In the genomic region with DNA sequence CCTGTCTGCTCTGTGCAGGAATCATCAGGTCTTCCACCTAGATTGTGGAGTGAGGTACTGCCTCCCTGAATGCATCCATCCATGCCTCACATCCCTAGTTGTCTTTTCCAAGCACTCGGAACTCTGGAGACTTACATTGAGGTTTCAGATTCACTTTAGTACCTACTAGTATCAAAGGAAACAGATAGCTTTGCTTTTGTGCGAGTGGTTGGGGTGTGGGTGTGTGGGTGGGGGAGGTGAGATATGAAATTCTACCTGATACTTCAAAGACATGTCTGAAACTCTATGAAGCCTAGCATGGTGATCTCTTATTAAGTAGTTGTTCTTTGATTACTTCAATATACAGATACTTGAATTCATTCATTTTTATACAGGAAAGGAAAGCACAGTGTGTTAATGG, we compare ENCODE assay signal across 17 cellular contexts.
DNase-seq lines count a peak whose midpoint lies in the region; ATAC-seq and TF ChIP-seq lines count a peak whose summit lies in the region.
"Had no signal": no experiment of that assay in that cellular context is flagged by ENCODE, and none has a peak within 500 bp of the region (broad histone marks: within the 10 kb centered on the region; RNA-seq: fewer than 3 reads in every experiment).

No MANE protein-coding gene starts in this region.

- peaks cover 6 to 15% of the 10 kb centered on the region in 2 experiments for H3K36me3 ChIP-seq in trophoblast cell (ENCODE audit: control insufficient read depth in 1 of 2, insufficient read depth in 2 of 2, low read length in 2 of 2)
- peaks cover 32% of the 10 kb centered on the region for H3K36me3 ChIP-seq in CD4-positive, alpha-beta memory T cell (ENCODE audit: insufficient read depth, low read length)
- H3K36me3 ChIP-seq: HAP-1 had no signal

- H4K8ac ChIP-seq in trophoblast cell (ENCODE audit: low read depth, low read length) = no peak overlapping the region

- no peaks in the 10 kb centered on the region for H3K27me3 ChIP-seq in trophoblast cell (ENCODE audit: insufficient read depth, low read length)
- no peaks in the 10 kb centered on the region for H3K27me3 ChIP-seq in CD4-positive, alpha-beta memory T cell (ENCODE audit: insufficient read depth, low read length)
- H3K27me3 ChIP-seq: gastrocnemius medialis had no signal

- no peak overlapping the region for H3K9ac ChIP-seq in trophoblast cell (ENCODE audit: low read length)

- H3K4me2 ChIP-seq in trophoblast cell (ENCODE audit: low read length) = no peak overlapping the region
- H3K4me2 ChIP-seq: smooth muscle cell had no signal

- no CpG with 5 or more reads among the region's 2 CpGs for WGBS in trophoblast cell (ENCODE audit: extremely low coverage, insufficient coverage, insufficient read length)

- H3K4me3 ChIP-seq in trophoblast cell (ENCODE audit: low read depth, low read length) = no peak overlapping the region
- H3K4me3 ChIP-seq in CD4-positive, alpha-beta memory T cell (ENCODE audit: low read length in 2 of 2) = no peak overlapping the region
- H3K4me3 ChIP-seq: gastrocnemius medialis, HAP-1, lower lobe of right lung, smooth muscle cell had no signal

- no peaks in the 10 kb centered on the region for H3K79me2 ChIP-seq in trophoblast cell (ENCODE audit: control insufficient read depth, insufficient read depth, low read length, poor library complexity)

- no peak overlapping the region for H3K27ac Mint-ChIP-seq in activated CD8-positive, alpha-beta memory T cell treated with anti-CD3 and anti-CD28 coated beads, Interleukin-2, amount 10 ng/mL, durations not matched to agents 7 days and 5 days
- peak overlapping the region in 3 of 7 donors; percentile 46 to 74 (median 59) for H3K27ac Mint-ChIP-seq in CD4-positive, alpha-beta memory T cell
- H3K27ac Mint-ChIP-seq: stimulated activated memory B cell treated with anti-CD40 and anti-IgM and Interleukin-4, amounts not matched to agents 10 μg/mL and 1 μg/mL and 100 μg/mL, for 72 hours; T-helper 1 cell treated with Interleukin-12 subunit alpha and Interleukin-12 subunit beta and Interleukin-4 antibody, amounts not matched to agents 30 μg/mL and 1 μg/mL, for 36 hours had no signal

- H3K9me3 Mint-ChIP-seq in activated CD8-positive, alpha-beta memory T cell treated with anti-CD3 and anti-CD28 coated beads, Interleukin-2, amount 10 ng/mL, durations not matched to agents 7 days and 5 days (ENCODE audit: low read depth) = no peaks in the 10 kb centered on the region
- H3K9me3 Mint-ChIP-seq in activated T-cell treated with anti-CD3 and anti-CD28 coated beads, Interleukin-2, amount 50 U/mL, for 4 hours = no peaks in the 10 kb centered on the region
- no peaks in the 10 kb centered on the region for H3K9me3 Mint-ChIP-seq in CD4-positive, alpha-beta memory T cell
- H3K9me3 Mint-ChIP-seq: stimulated activated memory B cell treated with anti-CD40 and anti-IgM and Interleukin-4, amounts not matched to agents 10 μg/mL and 1 μg/mL and 100 μg/mL, for 72 hours; T-helper 1 cell treated with Interleukin-12 subunit alpha and Interleukin-12 subunit beta and Interleukin-4 antibody, amounts not matched to agents 30 μg/mL and 1 μg/mL, for 36 hours had no signal

- TF ChIP-seq CTCF in GM20000 (IDR thresholded peaks at IDR 0.05; ENCODE audit: extremely low read depth, missing control alignments) = no peak

- ATAC-seq in activated CD8-positive, alpha-beta memory T cell treated with anti-CD3 and anti-CD28 coated beads, Interleukin-2, amount 10 ng/mL, durations not matched to agents 7 days and 5 days = no peak
- peak; percentile 53 to 74 for ATAC-seq in activated T-cell treated with anti-CD3 and anti-CD28 coated beads, Interleukin-2, amount 50 U/mL, for 4 hours
- ATAC-seq: gastrocnemius medialis; lower lobe of right lung; stimulated activated memory B cell treated with anti-CD40 and anti-IgM and Interleukin-4, amounts not matched to agents 10 μg/mL and 1 μg/mL and 100 μg/mL, for 72 hours had no signal

- H3K4me1 ChIP-seq in trophoblast cell (ENCODE audit: control insufficient read depth in 1 of 2, insufficient read depth in 2 of 2, low read length in 2 of 2) = no peaks in the 10 kb centered on the region
- no peaks in the 10 kb centered on the region for H3K4me1 ChIP-seq in CD4-positive, alpha-beta memory T cell (ENCODE audit: insufficient read depth, low read length)
- H3K4me1 ChIP-seq: gastrocnemius medialis, HAP-1, lower lobe of right lung had no signal

- H3K79me1 ChIP-seq in trophoblast cell (ENCODE audit: low read length) = no peaks in the 10 kb centered on the region

- peaks cover 15% of the 10 kb centered on the region for H3K4me1 Mint-ChIP-seq in activated CD8-positive, alpha-beta memory T cell treated with anti-CD3 and anti-CD28 coated beads, Interleukin-2, amount 10 ng/mL, durations not matched to agents 7 days and 5 days
- H3K4me1 Mint-ChIP-seq in activated T-cell treated with anti-CD3 and anti-CD28 coated beads, Interleukin-2, amount 50 U/mL, for 4 hours (ENCODE audit: low read depth) = peaks cover 14% of the 10 kb centered on the region
- peaks cover 0 to 8% (median 6%) of the 10 kb centered on the region in 4 donors for H3K4me1 Mint-ChIP-seq in CD4-positive, alpha-beta memory T cell
- H3K4me1 Mint-ChIP-seq: stimulated activated memory B cell treated with anti-CD40 and anti-IgM and Interleukin-4, amounts not matched to agents 10 μg/mL and 1 μg/mL and 100 μg/mL, for 72 hours had no signal

- no peak overlapping the region for H4K12ac ChIP-seq in trophoblast cell (ENCODE audit: low read depth, low read length)

- H3K4ac ChIP-seq in trophoblast cell (ENCODE audit: low read depth, low read length) = no peak overlapping the region

- no peak overlapping the region for H2AFZ ChIP-seq in trophoblast cell (ENCODE audit: insufficient read depth, low read length, poor library complexity)

- no peak overlapping the region for H3K27ac ChIP-seq in trophoblast cell (ENCODE audit: low read depth, low read length)
- no peak overlapping the region for H3K27ac ChIP-seq in CD4-positive, alpha-beta memory T cell (ENCODE audit: low read depth, low read length)
- H3K27ac ChIP-seq: gastrocnemius medialis, lower lobe of right lung had no signal

- peaks cover 47% of the 10 kb centered on the region for H3K36me3 Mint-ChIP-seq in activated CD8-positive, alpha-beta memory T cell treated with anti-CD3 and anti-CD28 coated beads, Interleukin-2, amount 10 ng/mL, durations not matched to agents 7 days and 5 days
- H3K36me3 Mint-ChIP-seq in activated T-cell treated with anti-CD3 and anti-CD28 coated beads, Interleukin-2, amount 50 U/mL, for 4 hours (ENCODE audit: insufficient read depth) = peaks cover 48% of the 10 kb centered on the region
- peaks cover 67 to 75% of the 10 kb centered on the region in 2 donors for H3K36me3 Mint-ChIP-seq in CD4-positive, alpha-beta memory T cell

- H3K27me3 Mint-ChIP-seq in activated CD8-positive, alpha-beta memory T cell treated with anti-CD3 and anti-CD28 coated beads, Interleukin-2, amount 10 ng/mL, durations not matched to agents 7 days and 5 days = no peaks in the 10 kb centered on the region
- H3K27me3 Mint-ChIP-seq in activated T-cell treated with anti-CD3 and anti-CD28 coated beads, Interleukin-2, amount 50 U/mL, for 4 hours (ENCODE audit: low read depth) = no peaks in the 10 kb centered on the region
- no peaks in the 10 kb centered on the region for H3K27me3 Mint-ChIP-seq in CD4-positive, alpha-beta memory T cell
- H3K27me3 Mint-ChIP-seq: stimulated activated memory B cell treated with anti-CD40 and anti-IgM and Interleukin-4, amounts not matched to agents 10 μg/mL and 1 μg/mL and 100 μg/mL, for 72 hours had no signal

- no peak overlapping the region for H4K91ac ChIP-seq in trophoblast cell (ENCODE audit: low read depth, low read length)

- intact Hi-C loops in CD4-positive, alpha-beta memory T cell (cut with micrococcal nuclease) = no loop called here

- peak overlapping the region; percentile 25 for H3K23ac ChIP-seq in trophoblast cell (ENCODE audit: low read length)

- H3K18ac ChIP-seq in trophoblast cell (ENCODE audit: low read length) = no peak overlapping the region

- no peak overlapping the region for H3K14ac ChIP-seq in trophoblast cell (ENCODE audit: low read length)

- CTCF ChIA-PET in activated CD8-positive, alpha-beta memory T cell treated with anti-CD3 and anti-CD28 coated beads, Interleukin-2, amount 10 ng/mL, durations not matched to agents 7 days and 5 days (lab: Charles Lee) = no interaction called here
- CTCF ChIA-PET in CD4-positive, alpha-beta memory T cell (lab: Charles Lee; ENCODE audit: partially characterized antibody) = no interaction called here

- H3K4me3 Mint-ChIP-seq in activated CD8-positive, alpha-beta memory T cell treated with anti-CD3 and anti-CD28 coated beads, Interleukin-2, amount 10 ng/mL, durations not matched to agents 7 days and 5 days = no peak overlapping the region
- no peak overlapping the region for H3K4me3 Mint-ChIP-seq in activated T-cell treated with anti-CD3 and anti-CD28 coated beads, Interleukin-2, amount 50 U/mL, for 4 hours
- H3K4me3 Mint-ChIP-seq in CD4-positive, alpha-beta memory T cell = no peak overlapping the region
- H3K4me3 Mint-ChIP-seq: stimulated activated memory B cell treated with anti-CD40 and anti-IgM and Interleukin-4, amounts not matched to agents 10 μg/mL and 1 μg/mL and 100 μg/mL, for 72 hours; T-helper 1 cell treated with Interleukin-12 subunit alpha and Interleukin-12 subunit beta and Interleukin-4 antibody, amounts not matched to agents 30 μg/mL and 1 μg/mL, for 36 hours had no signal

- no peak overlapping the region for H2BK12ac ChIP-seq in trophoblast cell (ENCODE audit: low read length)

- no peaks in the 10 kb centered on the region for H3K9me3 ChIP-seq in trophoblast cell (ENCODE audit: insufficient read depth, low read depth, low read length)
- H3K9me3 ChIP-seq in CD4-positive, alpha-beta memory T cell (ENCODE audit: control insufficient read depth in 1 of 2, low read length in 2 of 2) = no peaks in the 10 kb centered on the region
- H3K9me3 ChIP-seq: gastrocnemius medialis, HAP-1, lower lobe of right lung had no signal

- H2AK5ac ChIP-seq in trophoblast cell (ENCODE audit: low read length) = no peak overlapping the region

- DNase-seq in activated CD8-positive, alpha-beta memory T cell treated with anti-CD3 and anti-CD28 coated beads, Interleukin-2, amount 50 U/mL, for 4 hours = peak; percentile 26
- no peak for DNase-seq in activated CD8-positive, alpha-beta memory T cell treated with anti-CD3 and anti-CD28 coated beads, Interleukin-2, amount 10 ng/mL, durations not matched to agents 7 days and 5 days
- no peak for DNase-seq in activated T-cell treated with anti-CD3 and anti-CD28 coated beads, Interleukin-2, amount 50 U/mL, for 4 hours
- DNase-seq in trophoblast cell = no peak
- DNase-seq in stimulated activated CD8-positive, alpha-beta memory T cell treated with anti-CD3 and anti-CD28 coated beads, Interleukin-4, amount 100 ng/mL, for 48 hours = peak; percentile 44
- DNase-seq in NCI-H748 treated with DMSO at 0.1 percent for 48 hours (lab: John Stamatoyannopoulos, UW) = no peak
- no peak for DNase-seq in GM20000 (ENCODE audit: low spot score)
- DNase-seq in CD4-positive, alpha-beta memory T cell = no peak
- DNase-seq: COR-L47, gastrocnemius medialis, lower lobe of right lung, NCI-H1436 treated with DMSO at 0.1 percent for 48 hours, NCI-H345 had no signal

- no peak overlapping the region for H2BK120ac ChIP-seq in trophoblast cell (ENCODE audit: insufficient read depth, low read length, poor library complexity)

- no peak overlapping the region for H2BK5ac ChIP-seq in trophoblast cell (ENCODE audit: low read depth, low read length, poor library complexity)

- POLR2A ChIA-PET in CD4-positive, alpha-beta memory T cell (lab: Charles Lee; ENCODE audit: partially characterized antibody) = no interaction called here

Comparison
In these comparisons a context has a peak if more than half of its experiments do, and no peak if none do; other contexts are left out.
1. DNase-seq: peak in activated CD8-positive, alpha-beta memory T cell treated with anti-CD3 and anti-CD28 coated beads, Interleukin-2, amount 50 U/mL, for 4 hours (single experiment) and stimulated activated CD8-positive, alpha-beta memory T cell treated with anti-CD3 and anti-CD28 coated beads, Interleukin-4, amount 100 ng/mL, for 48 hours (single experiment); none in activated CD8-positive, alpha-beta memory T cell treated with anti-CD3 and anti-CD28 coated beads, Interleukin-2, amount 10 ng/mL, durations not matched to agents 7 days and 5 days (single experiment), activated T-cell treated with anti-CD3 and anti-CD28 coated beads, Interleukin-2, amount 50 U/mL, for 4 hours (single experiment), trophoblast cell (0 of 2), NCI-H748 treated with DMSO at 0.1 percent for 48 hours (single experiment), GM20000 (single experiment) and CD4-positive, alpha-beta memory T cell (0 of 5).